1 cellular context compared by ENCODE assay signal in the genomic region with DNA sequence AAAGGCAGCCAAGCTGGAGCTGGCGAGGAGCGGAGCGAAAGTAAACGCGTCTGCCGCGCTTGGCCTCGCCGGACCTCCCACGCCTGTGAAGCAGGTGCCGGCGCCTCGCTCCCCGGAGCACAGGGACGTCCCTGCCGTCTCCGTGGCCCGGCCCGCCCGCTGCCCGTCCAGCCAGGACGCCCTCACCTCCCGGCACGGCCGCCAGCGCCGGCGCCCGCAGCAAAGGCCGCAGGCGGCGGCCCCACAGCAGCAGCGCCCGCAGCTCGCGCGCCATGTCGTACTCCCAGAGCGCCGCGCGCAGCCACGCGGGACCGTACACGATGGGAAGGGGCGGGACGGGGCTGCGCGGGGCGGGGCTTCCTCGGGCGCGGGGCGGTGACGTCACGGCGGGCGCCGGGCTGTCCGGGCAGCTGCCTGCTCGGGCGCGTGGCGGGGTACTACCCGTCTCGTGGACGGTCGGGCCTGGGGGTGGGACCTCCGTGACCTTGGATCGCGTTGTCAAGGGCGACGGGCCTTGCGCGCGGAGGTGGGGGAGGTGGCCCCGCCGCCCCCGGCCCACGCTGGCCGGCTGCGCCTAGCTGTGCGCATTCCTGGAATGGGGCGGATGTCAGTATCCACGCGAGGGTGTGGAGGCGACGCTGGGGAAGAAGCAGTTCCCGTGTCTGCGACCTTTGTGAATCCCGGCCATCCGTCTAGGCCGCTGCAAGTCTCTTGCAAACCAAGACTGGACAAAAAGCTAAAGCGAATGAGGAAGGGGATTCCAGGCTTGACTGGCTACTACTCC.
TF ChIP-seq lines count a peak whose summit lies in the region.

A gene (minus strand): TSS at position 290 of the 784 bp plus-strand sequence. CDS start 16 bp downstream, at position 274.

TF ChIP-seq in HEK293, 187 proteins besides CTCF, POLR2A, EP300 and RAD21 (continued from another document and continues in another):
- TF ChIP-seq, protein P1, sequence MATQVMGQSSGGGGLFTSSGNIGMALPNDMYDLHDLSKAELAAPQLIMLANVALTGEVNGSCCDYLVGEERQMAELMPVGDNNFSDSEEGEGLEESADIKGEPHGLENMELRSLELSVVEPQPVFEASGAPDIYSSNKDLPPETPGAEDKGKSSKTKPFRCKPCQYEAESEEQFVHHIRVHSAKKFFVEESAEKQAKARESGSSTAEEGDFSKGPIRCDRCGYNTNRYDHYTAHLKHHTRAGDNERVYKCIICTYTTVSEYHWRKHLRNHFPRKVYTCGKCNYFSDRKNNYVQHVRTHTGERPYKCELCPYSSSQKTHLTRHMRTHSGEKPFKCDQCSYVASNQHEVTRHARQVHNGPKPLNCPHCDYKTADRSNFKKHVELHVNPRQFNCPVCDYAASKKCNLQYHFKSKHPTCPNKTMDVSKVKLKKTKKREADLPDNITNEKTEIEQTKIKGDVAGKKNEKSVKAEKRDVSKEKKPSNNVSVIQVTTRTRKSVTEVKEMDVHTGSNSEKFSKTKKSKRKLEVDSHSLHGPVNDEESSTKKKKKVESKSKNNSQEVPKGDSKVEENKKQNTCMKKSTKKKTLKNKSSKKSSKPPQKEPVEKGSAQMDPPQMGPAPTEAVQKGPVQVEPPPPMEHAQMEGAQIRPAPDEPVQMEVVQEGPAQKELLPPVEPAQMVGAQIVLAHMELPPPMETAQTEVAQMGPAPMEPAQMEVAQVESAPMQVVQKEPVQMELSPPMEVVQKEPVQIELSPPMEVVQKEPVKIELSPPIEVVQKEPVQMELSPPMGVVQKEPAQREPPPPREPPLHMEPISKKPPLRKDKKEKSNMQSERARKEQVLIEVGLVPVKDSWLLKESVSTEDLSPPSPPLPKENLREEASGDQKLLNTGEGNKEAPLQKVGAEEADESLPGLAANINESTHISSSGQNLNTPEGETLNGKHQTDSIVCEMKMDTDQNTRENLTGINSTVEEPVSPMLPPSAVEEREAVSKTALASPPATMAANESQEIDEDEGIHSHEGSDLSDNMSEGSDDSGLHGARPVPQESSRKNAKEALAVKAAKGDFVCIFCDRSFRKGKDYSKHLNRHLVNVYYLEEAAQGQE (tag by site-specific recombination; IDR thresholded peaks at IDR 0.05) = peak; percentile 46
- TF ChIP-seq HOXC10 (CRISPR knock-in tag; IDR thresholded peaks at IDR 0.05) = 0 out of 2 replicates have a peak, but pooled peaks have one; percentile 34
- no peak for TF ChIP-seq ZFP41 (tag by site-specific recombination; IDR thresholded peaks at IDR 0.05; ENCODE audit: borderline replicate concordance)
- no peak for TF ChIP-seq ZNF140 (tag by site-specific recombination; IDR thresholded peaks at IDR 0.05)
- TF ChIP-seq ZNF585B (tag by site-specific recombination; IDR thresholded peaks at IDR 0.05) = no peak
- TF ChIP-seq SCRT1 (tag by site-specific recombination; IDR thresholded peaks at IDR 0.05; ENCODE audit: borderline replicate concordance) = no peak
- TF ChIP-seq, protein P2, sequence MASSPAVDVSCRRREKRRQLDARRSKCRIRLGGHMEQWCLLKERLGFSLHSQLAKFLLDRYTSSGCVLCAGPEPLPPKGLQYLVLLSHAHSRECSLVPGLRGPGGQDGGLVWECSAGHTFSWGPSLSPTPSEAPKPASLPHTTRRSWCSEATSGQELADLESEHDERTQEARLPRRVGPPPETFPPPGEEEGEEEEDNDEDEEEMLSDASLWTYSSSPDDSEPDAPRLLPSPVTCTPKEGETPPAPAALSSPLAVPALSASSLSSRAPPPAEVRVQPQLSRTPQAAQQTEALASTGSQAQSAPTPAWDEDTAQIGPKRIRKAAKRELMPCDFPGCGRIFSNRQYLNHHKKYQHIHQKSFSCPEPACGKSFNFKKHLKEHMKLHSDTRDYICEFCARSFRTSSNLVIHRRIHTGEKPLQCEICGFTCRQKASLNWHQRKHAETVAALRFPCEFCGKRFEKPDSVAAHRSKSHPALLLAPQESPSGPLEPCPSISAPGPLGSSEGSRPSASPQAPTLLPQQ (tag by site-specific recombination; IDR thresholded peaks at IDR 0.05) = peak; percentile 59; the same call in 1 of the 2 replicates
- TF ChIP-seq ZNF596 (tag by site-specific recombination; IDR thresholded peaks at IDR 0.05) = peak; percentile 50; the same call in 1 of the 2 replicates
- TF ChIP-seq, protein P3, sequence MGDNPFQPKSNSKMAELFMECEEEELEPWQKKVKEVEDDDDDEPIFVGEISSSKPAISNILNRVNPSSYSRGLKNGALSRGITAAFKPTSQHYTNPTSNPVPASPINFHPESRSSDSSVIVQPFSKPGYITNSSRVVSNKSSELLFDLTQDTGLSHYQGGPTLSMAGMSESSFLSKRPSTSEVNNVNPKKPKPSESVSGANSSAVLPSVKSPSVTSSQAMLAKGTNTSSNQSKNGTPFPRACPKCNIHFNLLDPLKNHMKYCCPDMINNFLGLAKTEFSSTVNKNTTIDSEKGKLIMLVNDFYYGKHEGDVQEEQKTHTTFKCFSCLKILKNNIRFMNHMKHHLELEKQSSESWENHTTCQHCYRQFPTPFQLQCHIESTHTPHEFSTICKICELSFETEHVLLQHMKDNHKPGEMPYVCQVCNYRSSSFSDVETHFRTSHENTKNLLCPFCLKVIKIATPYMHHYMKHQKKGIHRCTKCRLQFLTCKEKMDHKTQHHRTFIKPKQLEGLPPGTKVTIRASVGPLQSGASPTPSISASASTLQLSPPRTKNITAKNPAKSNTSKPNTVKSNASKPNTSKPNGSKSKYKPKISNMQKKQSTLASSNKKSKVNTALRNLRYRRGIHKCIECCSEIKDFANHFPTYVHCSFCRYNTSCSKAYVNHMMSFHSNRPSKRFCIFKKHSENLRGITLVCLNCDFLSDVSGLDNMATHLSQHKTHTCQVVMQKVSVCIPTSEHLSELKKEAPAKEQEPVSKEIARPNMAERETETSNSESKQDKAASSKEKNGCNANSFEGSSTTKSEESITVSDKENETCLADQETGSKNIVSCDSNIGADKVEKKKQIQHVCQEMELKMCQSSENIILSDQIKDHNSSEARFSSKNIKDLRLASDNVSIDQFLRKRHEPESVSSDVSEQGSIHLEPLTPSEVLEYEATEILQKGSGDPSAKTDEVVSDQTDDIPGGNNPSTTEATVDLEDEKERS (tag by site-specific recombination; IDR thresholded peaks at IDR 0.05) = no peak
- peak; percentile 53; the same call in 1 of the 2 replicates for TF ChIP-seq KLF8 (tag by site-specific recombination; IDR thresholded peaks at IDR 0.05)
- TF ChIP-seq, protein P4, sequence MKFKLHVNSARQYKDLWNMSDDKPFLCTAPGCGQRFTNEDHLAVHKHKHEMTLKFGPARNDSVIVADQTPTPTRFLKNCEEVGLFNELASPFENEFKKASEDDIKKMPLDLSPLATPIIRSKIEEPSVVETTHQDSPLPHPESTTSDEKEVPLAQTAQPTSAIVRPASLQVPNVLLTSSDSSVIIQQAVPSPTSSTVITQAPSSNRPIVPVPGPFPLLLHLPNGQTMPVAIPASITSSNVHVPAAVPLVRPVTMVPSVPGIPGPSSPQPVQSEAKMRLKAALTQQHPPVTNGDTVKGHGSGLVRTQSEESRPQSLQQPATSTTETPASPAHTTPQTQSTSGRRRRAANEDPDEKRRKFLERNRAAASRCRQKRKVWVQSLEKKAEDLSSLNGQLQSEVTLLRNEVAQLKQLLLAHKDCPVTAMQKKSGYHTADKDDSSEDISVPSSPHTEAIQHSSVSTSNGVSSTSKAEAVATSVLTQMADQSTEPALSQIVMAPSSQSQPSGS (tag by site-specific recombination; IDR thresholded peaks at IDR 0.05; ENCODE audit: low read depth) = peak; percentile 71
- TF ChIP-seq, protein P5, sequence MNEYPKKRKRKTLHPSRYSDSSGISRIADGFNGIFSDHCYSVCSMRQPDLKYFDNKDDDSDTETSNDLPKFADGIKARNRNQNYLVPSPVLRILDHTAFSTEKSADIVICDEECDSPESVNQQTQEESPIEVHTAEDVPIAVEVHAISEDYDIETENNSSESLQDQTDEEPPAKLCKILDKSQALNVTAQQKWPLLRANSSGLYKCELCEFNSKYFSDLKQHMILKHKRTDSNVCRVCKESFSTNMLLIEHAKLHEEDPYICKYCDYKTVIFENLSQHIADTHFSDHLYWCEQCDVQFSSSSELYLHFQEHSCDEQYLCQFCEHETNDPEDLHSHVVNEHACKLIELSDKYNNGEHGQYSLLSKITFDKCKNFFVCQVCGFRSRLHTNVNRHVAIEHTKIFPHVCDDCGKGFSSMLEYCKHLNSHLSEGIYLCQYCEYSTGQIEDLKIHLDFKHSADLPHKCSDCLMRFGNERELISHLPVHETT (tag by site-specific recombination; IDR thresholded peaks at IDR 0.05) = no peak
- TF ChIP-seq SCRT2 (tag by site-specific recombination; IDR thresholded peaks at IDR 0.05) = no peak
- TF ChIP-seq ZBTB8A (tag by site-specific recombination; IDR thresholded peaks at IDR 0.05) = peak; percentile 81
- no peak for TF ChIP-seq ZNF132 (tag by site-specific recombination; IDR thresholded peaks at IDR 0.05; ENCODE audit: borderline replicate concordance)
- TF ChIP-seq, protein P6, sequence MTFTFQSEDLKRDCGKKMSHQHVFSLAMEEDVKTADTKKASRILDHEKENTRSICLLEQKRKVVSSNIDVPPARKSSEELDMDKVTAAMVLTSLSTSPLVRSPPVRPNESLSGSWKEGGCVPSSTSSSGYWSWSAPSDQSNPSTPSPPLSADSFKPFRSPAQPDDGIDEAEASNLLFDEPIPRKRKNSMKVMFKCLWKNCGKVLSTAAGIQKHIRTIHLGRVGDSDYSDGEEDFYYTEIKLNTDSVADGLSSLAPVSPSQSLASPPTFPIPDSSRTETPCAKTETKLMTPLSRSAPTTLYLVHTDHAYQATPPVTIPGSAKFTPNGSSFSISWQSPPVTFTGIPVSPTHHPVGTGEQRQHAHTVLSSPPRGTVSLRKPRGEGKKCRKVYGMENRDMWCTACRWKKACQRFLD (tag by site-specific recombination; IDR thresholded peaks at IDR 0.05) = no peak
- peak; percentile 95 for TF ChIP-seq ZNF335 (tag by site-specific recombination; conservative IDR thresholded peaks at IDR 0.05)
- TF ChIP-seq HOXA7 (CRISPR knock-in tag; IDR thresholded peaks at IDR 0.05; ENCODE audit: borderline replicate concordance) = no peak
- TF ChIP-seq ZNF19 (tag by site-specific recombination; IDR thresholded peaks at IDR 0.05; ENCODE audit: low read depth) = no peak
- no peak for TF ChIP-seq ZNF211 (tag by site-specific recombination; IDR thresholded peaks at IDR 0.05; ENCODE audit: low read depth)
- 0 out of 2 replicates have a peak, but pooled peaks have one; percentile 24 for TF ChIP-seq ZNF660 (tag by site-specific recombination; IDR thresholded peaks at IDR 0.05)
- 0 out of 2 replicates have a peak, but pooled peaks have one; percentile 54 for TF ChIP-seq KLF10 (tag by site-specific recombination; IDR thresholded peaks at IDR 0.05)
- TF ChIP-seq ZNF747 (tag by site-specific recombination; IDR thresholded peaks at IDR 0.05) = no peak
- TF ChIP-seq ZNF350 (tag by site-specific recombination; IDR thresholded peaks at IDR 0.05) = no peak
- TF ChIP-seq ZNF837 (tag by site-specific recombination; IDR thresholded peaks at IDR 0.05) = 0 out of 2 replicates have a peak, but pooled peaks have one; percentile 18
- no peak for TF ChIP-seq ZNF521 (tag by site-specific recombination; IDR thresholded peaks at IDR 0.05)
- TF ChIP-seq ZNF792 (tag by site-specific recombination; IDR thresholded peaks at IDR 0.05) = 0 out of 2 replicates have a peak, but pooled peaks have one; percentile 54
- no peak for TF ChIP-seq ZNF549 (tag by site-specific recombination; IDR thresholded peaks at IDR 0.05)
- TF ChIP-seq ZNF677 (tag by site-specific recombination; IDR thresholded peaks at IDR 0.05) = peak; percentile 42; the same call in 1 of the 2 replicates
- TF ChIP-seq, protein P7, sequence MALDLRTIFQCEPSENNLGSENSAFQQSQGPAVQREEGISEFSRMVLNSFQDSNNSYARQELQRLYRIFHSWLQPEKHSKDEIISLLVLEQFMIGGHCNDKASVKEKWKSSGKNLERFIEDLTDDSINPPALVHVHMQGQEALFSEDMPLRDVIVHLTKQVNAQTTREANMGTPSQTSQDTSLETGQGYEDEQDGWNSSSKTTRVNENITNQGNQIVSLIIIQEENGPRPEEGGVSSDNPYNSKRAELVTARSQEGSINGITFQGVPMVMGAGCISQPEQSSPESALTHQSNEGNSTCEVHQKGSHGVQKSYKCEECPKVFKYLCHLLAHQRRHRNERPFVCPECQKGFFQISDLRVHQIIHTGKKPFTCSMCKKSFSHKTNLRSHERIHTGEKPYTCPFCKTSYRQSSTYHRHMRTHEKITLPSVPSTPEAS (tag by site-specific recombination; IDR thresholded peaks at IDR 0.05) = peak; percentile 43; the same call in 1 of the 2 replicates
- TF ChIP-seq ZNF768 (tag by site-specific recombination; IDR thresholded peaks at IDR 0.05) = no peak
- no peak for TF ChIP-seq ZNF292 (tag by site-specific recombination; IDR thresholded peaks at IDR 0.05; ENCODE audit: borderline replicate concordance, low read depth)
- no peak for TF ChIP-seq ZNF354C (tag by site-specific recombination; IDR thresholded peaks at IDR 0.05; ENCODE audit: borderline replicate concordance, low read depth)
- no peak for TF ChIP-seq ZNF391 (tag by site-specific recombination; IDR thresholded peaks at IDR 0.05; ENCODE audit: borderline replicate concordance, low read depth)
- no peak for TF ChIP-seq ZNF621 (tag by site-specific recombination; IDR thresholded peaks at IDR 0.05)
- TF ChIP-seq, protein P8, sequence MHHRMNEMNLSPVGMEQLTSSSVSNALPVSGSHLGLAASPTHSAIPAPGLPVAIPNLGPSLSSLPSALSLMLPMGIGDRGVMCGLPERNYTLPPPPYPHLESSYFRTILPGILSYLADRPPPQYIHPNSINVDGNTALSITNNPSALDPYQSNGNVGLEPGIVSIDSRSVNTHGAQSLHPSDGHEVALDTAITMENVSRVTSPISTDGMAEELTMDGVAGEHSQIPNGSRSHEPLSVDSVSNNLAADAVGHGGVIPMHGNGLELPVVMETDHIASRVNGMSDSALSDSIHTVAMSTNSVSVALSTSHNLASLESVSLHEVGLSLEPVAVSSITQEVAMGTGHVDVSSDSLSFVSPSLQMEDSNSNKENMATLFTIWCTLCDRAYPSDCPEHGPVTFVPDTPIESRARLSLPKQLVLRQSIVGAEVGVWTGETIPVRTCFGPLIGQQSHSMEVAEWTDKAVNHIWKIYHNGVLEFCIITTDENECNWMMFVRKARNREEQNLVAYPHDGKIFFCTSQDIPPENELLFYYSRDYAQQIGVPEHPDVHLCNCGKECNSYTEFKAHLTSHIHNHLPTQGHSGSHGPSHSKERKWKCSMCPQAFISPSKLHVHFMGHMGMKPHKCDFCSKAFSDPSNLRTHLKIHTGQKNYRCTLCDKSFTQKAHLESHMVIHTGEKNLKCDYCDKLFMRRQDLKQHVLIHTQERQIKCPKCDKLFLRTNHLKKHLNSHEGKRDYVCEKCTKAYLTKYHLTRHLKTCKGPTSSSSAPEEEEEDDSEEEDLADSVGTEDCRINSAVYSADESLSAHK (tag by site-specific recombination; IDR thresholded peaks at IDR 0.05) = no peak
- TF ChIP-seq ZEB2 (tag by site-specific recombination; IDR thresholded peaks at IDR 0.05) = peak; percentile 27; the same call in 1 of the 2 replicates
- no peak for TF ChIP-seq GFI1B (tag by site-specific recombination; IDR thresholded peaks at IDR 0.05)
